12 cellular contexts compared by ENCODE assay signal in the genomic region with DNA sequence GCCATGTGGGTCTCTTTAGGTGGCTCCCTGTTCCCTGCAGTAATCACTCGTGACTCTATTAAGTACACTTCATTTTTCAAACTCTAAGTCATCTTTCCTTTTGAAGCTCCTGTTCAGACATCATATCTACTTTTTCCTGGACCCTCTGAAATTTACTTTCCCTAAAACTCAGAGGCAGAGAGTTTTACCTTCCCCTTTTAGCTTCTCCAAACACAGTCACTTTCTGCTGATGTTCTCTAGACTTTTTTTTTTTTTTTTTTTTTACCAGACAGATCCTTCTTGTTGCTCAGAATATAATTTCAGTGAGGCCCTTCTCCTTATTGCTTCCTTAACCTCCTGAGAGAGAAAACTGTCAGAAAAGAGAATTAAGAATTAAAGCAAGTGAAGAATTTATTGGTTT.
A peak's percentile ranks its signal among the peaks of the same experiment; 100 is the strongest.
DNase-seq lines count a peak whose midpoint lies in the region; ATAC-seq and TF ChIP-seq lines count a peak whose summit lies in the region.
"Had no signal": no experiment of that assay in that cellular context is flagged by ENCODE, and none has a peak within 500 bp of the region (broad histone marks: within the 10 kb centered on the region; RNA-seq: fewer than 3 reads in every experiment).

No MANE protein-coding gene starts in this region.

- H3K18ac ChIP-seq in mesendoderm (ENCODE audit: low read length) = peak overlapping the region; percentile 1

- H3K56ac ChIP-seq in mesendoderm (ENCODE audit: low read length) = peak overlapping the region; percentile 17

- no peak overlapping the region for H3K23ac ChIP-seq in mesendoderm (ENCODE audit: low read length)

- no CpG with 5 or more reads among the region's 1 CpG for WGBS in mesendoderm (ENCODE audit: extremely low coverage, insufficient coverage, low lambda C conversion rate)
- 40 to 46% methylated on average over 1 of the region's 1 CpG for WGBS in thyroid gland, 2 donors

- peak; percentile 40 for DNase-seq in NCI-H1092 treated with DMSO at 0.1 percent for 48 hours (lab: John Stamatoyannopoulos, UW)
- no peak for DNase-seq in NCI-H1092 (lab: John Stamatoyannopoulos, UW)
- no peak for DNase-seq in dorsolateral prefrontal cortex
- DNase-seq in mesendoderm = no peak
- DNase-seq in thyroid gland = no peak
- no peak for DNase-seq in activated naive CD4-positive, alpha-beta T cell treated with Interleukin-2 at 50 U/mL for 16 hours
- DNase-seq in activated CD4-positive, CD25-positive, alpha-beta regulatory T cell treated with anti-CD3 and anti-CD28 coated beads, Interleukin-2, amount 50 U/mL, for 72 hours = no peak
- DNase-seq: Caco-2; CD8-positive, alpha-beta memory T cell had no signal

- H3K4me1 ChIP-seq in mesendoderm (ENCODE audit: control insufficient read depth, low read depth, low read length) (peaks cover 12% of the 10 kb centered on the region), thyroid gland (peaks cover 43 to 55% of the 10 kb centered on the region in 2 donors)

- no peak for TF ChIP-seq POLR2A in thyroid gland (IDR thresholded peaks at IDR 0.05)

- H2BK15ac ChIP-seq in mesendoderm (replicated peaks; ENCODE audit: low read depth) = no peak overlapping the region

- H2AK5ac ChIP-seq in mesendoderm (ENCODE audit: low read length) = no peak overlapping the region

- H3K4ac ChIP-seq in mesendoderm (ENCODE audit: low read depth, low read length) = no peak overlapping the region

- no peak overlapping the region for H3K4me3 ChIP-seq in dorsolateral prefrontal cortex
- no peak overlapping the region for H3K4me3 ChIP-seq in mesendoderm (ENCODE audit: low read length)
- H3K4me3 ChIP-seq in thyroid gland (replicated peaks in 1 of 3) = no peak overlapping the region
- H3K4me3 ChIP-seq: BLaER1 had no signal

- no peak overlapping the region for H4K8ac ChIP-seq in mesendoderm (ENCODE audit: low read depth, low read length)

- H3K27ac ChIP-seq in dorsolateral prefrontal cortex (peak overlapping the region in 32 of 59 donors; percentile 3 to 70 (median 38)), mesendoderm (ENCODE audit: low read depth, low read length) (no peak overlapping the region), thyroid gland (peak overlapping the region in 2 of 3 donors; percentile 23 to 43)
- H3K27ac ChIP-seq: 22Rv1, BLaER1 had no signal

- H2BK5ac ChIP-seq in mesendoderm (ENCODE audit: low read length) = no peak overlapping the region

- H3K9ac ChIP-seq in mesendoderm (ENCODE audit: low read length) = no peak overlapping the region
- H3K9ac ChIP-seq: BLaER1 had no signal

- no peaks in the 10 kb centered on the region for H3K27me3 ChIP-seq in dorsolateral prefrontal cortex
- H3K27me3 ChIP-seq in mesendoderm (ENCODE audit: insufficient read depth, low read length, poor library complexity) = no peaks in the 10 kb centered on the region
- no peaks in the 10 kb centered on the region for H3K27me3 ChIP-seq in thyroid gland
- H3K27me3 ChIP-seq: BLaER1 had no signal

- TF ChIP-seq CTCF in dorsolateral prefrontal cortex (IDR thresholded peaks at IDR 0.05 in 54 of 56, conservative IDR thresholded peaks at IDR 0.05 in 2 of 56; ENCODE audit: low read depth in 1 of 56, partially characterized antibody in 56 of 56) (no peak), thyroid gland (IDR thresholded peaks at IDR 0.05) (no peak)

- no peak overlapping the region for H3K4me2 ChIP-seq in mesendoderm (ENCODE audit: low read length)
- H3K4me2 ChIP-seq: BLaER1 had no signal

- H3K36me3 ChIP-seq in mesendoderm (ENCODE audit: control insufficient read depth, insufficient read depth, low read length) = no peaks in the 10 kb centered on the region
- no peaks in the 10 kb centered on the region for H3K36me3 ChIP-seq in thyroid gland
- H3K36me3 ChIP-seq: BLaER1 had no signal

- no peaks in the 10 kb centered on the region for H3K9me3 ChIP-seq in thyroid gland
- H3K9me3 ChIP-seq: BLaER1, Caco-2 had no signal

- intact Hi-C loops in dorsolateral prefrontal cortex (cut with DNase I) = no loop called here
- intact Hi-C loops in thyroid gland (cut with DNase I) = no loop called here

- H3K79me2 ChIP-seq in mesendoderm (ENCODE audit: control insufficient read depth, insufficient read depth, low read length) = no peaks in the 10 kb centered on the region

- no peak overlapping the region for H4K5ac ChIP-seq in mesendoderm (ENCODE audit: low read length)

- no peak overlapping the region for H2BK120ac ChIP-seq in mesendoderm (ENCODE audit: low read depth, low read length)

- ATAC-seq in HG03025 (IDR thresholded peaks at IDR 0.05; ENCODE audit: low FRiP score, unreplicated experiment) = no peak

- no peaks in the 10 kb centered on the region for H3K79me1 ChIP-seq in mesendoderm (ENCODE audit: low read length)
